ENCODE assay signal across 1 cellular context in genomic region chr11:128305588-128305987, GRCh38.
A peak's percentile ranks its signal among the peaks of the same experiment; 100 is the strongest.
TF ChIP-seq lines count a peak whose summit lies in the region.

No MANE protein-coding gene starts in this region.

TF ChIP-seq in GM12878, 131 proteins besides CTCF, POLR2A, EP300 and RAD21 (continued from another document):
- TF ChIP-seq, protein P1, sequence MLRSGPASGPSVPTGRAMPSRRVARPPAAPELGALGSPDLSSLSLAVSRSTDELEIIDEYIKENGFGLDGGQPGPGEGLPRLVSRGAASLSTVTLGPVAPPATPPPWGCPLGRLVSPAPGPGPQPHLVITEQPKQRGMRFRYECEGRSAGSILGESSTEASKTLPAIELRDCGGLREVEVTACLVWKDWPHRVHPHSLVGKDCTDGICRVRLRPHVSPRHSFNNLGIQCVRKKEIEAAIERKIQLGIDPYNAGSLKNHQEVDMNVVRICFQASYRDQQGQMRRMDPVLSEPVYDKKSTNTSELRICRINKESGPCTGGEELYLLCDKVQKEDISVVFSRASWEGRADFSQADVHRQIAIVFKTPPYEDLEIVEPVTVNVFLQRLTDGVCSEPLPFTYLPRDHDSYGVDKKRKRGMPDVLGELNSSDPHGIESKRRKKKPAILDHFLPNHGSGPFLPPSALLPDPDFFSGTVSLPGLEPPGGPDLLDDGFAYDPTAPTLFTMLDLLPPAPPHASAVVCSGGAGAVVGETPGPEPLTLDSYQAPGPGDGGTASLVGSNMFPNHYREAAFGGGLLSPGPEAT (IDR thresholded peaks at IDR 0.05; ENCODE audit: low read depth): 0 out of 2 replicates have a peak, but pooled peaks have one; percentile 23
- TF ChIP-seq NFIC (IDR thresholded peaks at IDR 0.05; ENCODE audit: low read depth, low read length): 0 out of 2 replicates have a peak, but pooled peaks have one; percentile 45
- no peak for TF ChIP-seq NR2C2 (IDR thresholded peaks at IDR 0.05; ENCODE audit: borderline replicate concordance, control insufficient read depth, insufficient read length, low read depth)
- peak; percentile 54; the same call in 1 of the 3 replicates for TF ChIP-seq POU2F2 (IDR thresholded peaks at IDR 0.05; ENCODE audit: borderline replicate concordance, low read depth, low read length)
- TF ChIP-seq WRNIP1 (IDR thresholded peaks at IDR 0.05; ENCODE audit: borderline replicate concordance, low read depth, low read length): no peak
- TF ChIP-seq IKZF2 (IDR thresholded peaks at IDR 0.05): peak in 1 of 2 experiments; percentile 37; a peak in 2 of 4 replicates
